Comparison of ENCODE assay signal across 17 cellular contexts in the genomic region with DNA sequence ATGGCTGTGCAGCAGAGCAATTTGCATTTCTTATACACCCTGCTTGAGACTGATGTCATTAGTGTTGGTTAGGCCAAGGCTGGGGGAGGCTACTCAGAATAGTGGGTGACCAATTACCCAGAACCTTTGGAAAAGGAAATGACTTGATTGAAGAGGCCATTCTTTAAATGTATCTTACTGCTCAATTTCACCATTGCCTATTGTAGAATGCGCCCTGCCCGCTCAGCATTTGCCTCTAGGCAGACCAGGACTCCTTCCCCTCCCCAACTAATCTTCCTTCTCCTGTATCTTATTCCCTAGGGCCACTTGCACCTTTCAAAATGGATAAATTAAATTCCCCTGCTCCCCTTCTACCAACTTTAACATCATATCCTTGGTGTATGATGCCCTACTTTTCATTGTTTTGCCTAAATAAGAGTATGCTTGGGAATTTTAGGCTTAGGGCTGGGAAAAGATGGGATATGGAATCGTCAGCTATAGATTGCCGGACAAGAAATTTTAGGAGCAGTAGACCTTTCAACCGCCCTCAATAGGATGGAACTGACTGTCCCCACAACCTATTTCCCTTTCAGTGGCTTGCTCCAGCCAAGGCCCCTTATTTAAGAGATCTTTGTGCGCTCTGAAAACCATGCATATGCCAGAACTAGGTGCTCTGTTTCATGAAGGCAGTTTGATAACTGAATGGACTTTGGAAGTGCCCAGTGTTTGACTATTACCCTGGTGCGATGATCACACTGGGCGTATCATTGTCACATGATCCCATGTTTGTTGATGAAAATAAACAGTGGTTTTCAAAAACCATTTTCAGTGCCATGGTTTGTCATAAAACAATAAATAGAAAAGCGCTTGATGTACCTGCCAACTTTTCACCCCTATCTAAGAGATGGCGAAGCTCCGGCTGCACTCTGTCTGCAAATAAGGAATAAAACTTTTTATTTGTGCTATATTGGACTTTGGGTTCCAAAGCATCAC.
DNase-seq lines count a peak whose midpoint lies in the region; ATAC-seq and TF ChIP-seq lines count a peak whose summit lies in the region.
"Had no signal": no experiment of that assay in that cellular context is flagged by ENCODE, and none has a peak within 500 bp of the region (broad histone marks: within the 10 kb centered on the region; RNA-seq: fewer than 3 reads in every experiment).

No MANE protein-coding gene starts in this region.

- no peak overlapping the region for H3K9ac ChIP-seq in PC-3 (ENCODE audit: low read length)
- peak overlapping the region; percentile 7 to 19 for H3K9ac ChIP-seq in duodenal mucosa (ENCODE audit: low read depth in 1 of 2, low read length in 2 of 2)

- TSS peak; percentile 20 for BruUV-seq in PC-3 (replicated peaks; lab: Mats Ljungman, UMichigan)

- POLR2A ChIA-PET in PC-3 (lab: Charles Lee; ENCODE audit: unreplicated experiment): no interaction called here

- no peak overlapping the region for H2AFZ ChIP-seq in PC-3 (ENCODE audit: low read length)

- H3K9me2 ChIP-seq in PC-3 (replicated peaks; ENCODE audit: low read length): no peaks in the 10 kb centered on the region

- H3K4me1 ChIP-seq in PC-3 (ENCODE audit: insufficient read depth, low read length) (peaks cover 30% of the 10 kb centered on the region), duodenal mucosa (ENCODE audit: control insufficient read depth in 1 of 2, insufficient read depth in 2 of 2, low read length in 2 of 2) (peaks cover 29% of the 10 kb centered on the region in 2 donors), mucosa of descending colon (ENCODE audit: low read depth) (peaks cover 30% of the 10 kb centered on the region)

- H3K36me3 ChIP-seq in PC-3 (ENCODE audit: low read depth, low read length) (peaks cover 81% of the 10 kb centered on the region), duodenal mucosa (ENCODE audit: control insufficient read depth in 1 of 2, insufficient read depth in 2 of 2, low read length in 2 of 2) (peaks cover 0 to 3% of the 10 kb centered on the region in 2 donors), mucosa of descending colon (ENCODE audit: low read depth) (no peaks in the 10 kb centered on the region)

- H4K20me1 ChIP-seq in PC-3 (ENCODE audit: low read length): no peaks in the 10 kb centered on the region

- CTCF ChIA-PET in PC-3 (lab: Charles Lee): no interaction called here

- no peaks in the 10 kb centered on the region for H3K79me2 ChIP-seq in PC-3 (ENCODE audit: low read length)

- peaks cover 29% of the 10 kb centered on the region for H3F3A ChIP-seq in PC-3 (ENCODE audit: low read length, unreplicated experiment)

- TF ChIP-seq CTCF in PC-3 (conservative IDR thresholded peaks at IDR 0.05; ENCODE audit: low read depth, low read length) (no peak), mucosa of descending colon (IDR thresholded peaks at IDR 0.05) (no peak)

- H3K9me3 ChIP-seq in PC-3 (ENCODE audit: low read length) (no peaks in the 10 kb centered on the region), duodenal mucosa (ENCODE audit: control insufficient read depth in 1 of 2, low read length in 2 of 2) (no peaks in the 10 kb centered on the region), mucosa of descending colon (no peaks in the 10 kb centered on the region)

- H3K27ac ChIP-seq in PC-3 (ENCODE audit: low read length) (peak overlapping the region; percentile 19), duodenal mucosa (ENCODE audit: low read depth, low read length) (peak overlapping the region; percentile 50)

- H3K27me3 ChIP-seq in PC-3 (ENCODE audit: low read length) (no peaks in the 10 kb centered on the region), duodenal mucosa (ENCODE audit: control insufficient read depth in 1 of 2, insufficient read depth in 2 of 2, low read length in 2 of 2) (no peaks in the 10 kb centered on the region)

- H3K4me2 ChIP-seq in PC-3 (ENCODE audit: low read length): no peak overlapping the region

- DNase-seq in PC-3 (no peak), mucosa of descending colon (peak; percentile 37 to 80 (median 51)), T1000 (lab: John Stamatoyannopoulos, UW) (no peak), mesenteric fat pad (ENCODE audit: low spot score) (no peak)
- DNase-seq: ACHN; CD4-positive, CD25-positive, alpha-beta regulatory T cell; DMS53; HFFc6; MV-4-11; NCI-H1417; NCI-H2029; NCI-H2171; NCI-H82 had no signal

- H3K4me3 ChIP-seq in PC-3 (ENCODE audit: low read length): no peak overlapping the region
- peak overlapping the region in 1 of 2 donors; percentile 42 for H3K4me3 ChIP-seq in duodenal mucosa (ENCODE audit: low read depth in 1 of 2, low read length in 2 of 2)
- H3K4me3 ChIP-seq in mucosa of descending colon: no peak overlapping the region

- ATAC-seq in PC-3: no peak; the same call in 1 of the 2 replicates
- peak; percentile 88 for ATAC-seq in mucosa of descending colon
- ATAC-seq in GM18519 (IDR thresholded peaks at IDR 0.05; ENCODE audit: low FRiP score, unreplicated experiment): no peak
- ATAC-seq in GM18861 (IDR thresholded peaks at IDR 0.05; ENCODE audit: unreplicated experiment): no peak
- ATAC-seq: Right ventricle myocardium inferior had no signal

- intact Hi-C loops in PC-3 (cut with micrococcal nuclease): no loop called here
- intact Hi-C loops in mucosa of descending colon (cut with DNase I, micrococcal nuclease): no loop called here

Comparison
In these comparisons a context has a peak if more than half of its experiments do, and no peak if none do; other contexts are left out.
1. DNase-seq: peak in mucosa of descending colon (3 of 3); none in PC-3 (single experiment), T1000 (single experiment) and mesenteric fat pad (single experiment).